In genomic region chr10:44952779-44953231, GRCh38 we compare ENCODE assay signal across 1 cellular context.
TF ChIP-seq lines count a peak whose summit lies in the region.

No MANE protein-coding gene starts in this region.

TF ChIP-seq in HepG2, 621 proteins besides CTCF, POLR2A, EP300 and RAD21 (continues in another document):
- TF ChIP-seq MED1 (CRISPR knock-in tag; IDR thresholded peaks at IDR 0.05) (0 out of 2 replicates have a peak, but pooled peaks have one; percentile 14), ZNF501 (CRISPR knock-in tag; IDR thresholded peaks at IDR 0.05) (no peak), NPAS2 (CRISPR knock-in tag; IDR thresholded peaks at IDR 0.05; ENCODE audit: borderline replicate concordance) (no peak), ZNF644 (CRISPR knock-in tag; IDR thresholded peaks at IDR 0.05; ENCODE audit: low read depth) (peak; percentile 63; the same call in 1 of the 2 replicates), POGZ (CRISPR knock-in tag; IDR thresholded peaks at IDR 0.05) (0 out of 2 replicates have a peak, but pooled peaks have one; percentile 27), NCOA5 (CRISPR knock-in tag; IDR thresholded peaks at IDR 0.05) (no peak), ZSCAN31 (CRISPR knock-in tag; IDR thresholded peaks at IDR 0.05; ENCODE audit: low read depth) (no peak), FIP1L1 (IDR thresholded peaks at IDR 0.05; ENCODE audit: borderline replicate concordance, insufficient read depth, low read depth, low read length) (no peak), RFXAP (CRISPR knock-in tag; IDR thresholded peaks at IDR 0.05; ENCODE audit: borderline replicate concordance) (no peak), KDM3A (CRISPR knock-in tag; IDR thresholded peaks at IDR 0.05; ENCODE audit: low read depth) (no peak), CHD4 (IDR thresholded peaks at IDR 0.05; ENCODE audit: borderline replicate concordance, low read length) (no peak), ZNF670 (CRISPR knock-in tag; IDR thresholded peaks at IDR 0.05; ENCODE audit: borderline replicate concordance) (no peak), CAMTA2 (CRISPR knock-in tag; IDR thresholded peaks at IDR 0.05; ENCODE audit: borderline replicate concordance) (no peak), PHF20 (CRISPR knock-in tag; IDR thresholded peaks at IDR 0.05) (no peak), ZNF597 (CRISPR knock-in tag; IDR thresholded peaks at IDR 0.05) (no peak), MIER3 (CRISPR knock-in tag; IDR thresholded peaks at IDR 0.05; ENCODE audit: borderline replicate concordance) (no peak), TCF7 (IDR thresholded peaks at IDR 0.05; ENCODE audit: low read depth) (peak; percentile 38), ZZZ3 (CRISPR knock-in tag; IDR thresholded peaks at IDR 0.05; ENCODE audit: borderline replicate concordance) (no peak), GMEB1 (CRISPR knock-in tag; IDR thresholded peaks at IDR 0.05; ENCODE audit: borderline replicate concordance) (no peak), SMC3 (IDR thresholded peaks at IDR 0.05; ENCODE audit: low read length) (no peak), CREM (IDR thresholded peaks at IDR 0.05) (peak; percentile 35; the same call in 1 of the 2 replicates), CREM (CRISPR knock-in tag; IDR thresholded peaks at IDR 0.05) (no peak), ZNF264 (CRISPR knock-in tag; IDR thresholded peaks at IDR 0.05) (no peak), ZNF292 (CRISPR knock-in tag; IDR thresholded peaks at IDR 0.05; ENCODE audit: borderline replicate concordance, low read depth) (no peak), MIXL1 (CRISPR knock-in tag; IDR thresholded peaks at IDR 0.05) (no peak), RBM22 (optimal IDR thresholded peaks at IDR 0.05; ENCODE audit: low read length) (no peak), TGIF2 (CRISPR knock-in tag; IDR thresholded peaks at IDR 0.05) (no peak), HCFC1 (IDR thresholded peaks at IDR 0.05; ENCODE audit: low read depth, low read length) (no peak), ZSCAN30 (CRISPR knock-in tag; IDR thresholded peaks at IDR 0.05) (no peak), NCOA1 (CRISPR knock-in tag; IDR thresholded peaks at IDR 0.05) (no peak), FOXA3 (CRISPR knock-in tag; IDR thresholded peaks at IDR 0.05) (peak; percentile 48; the same call in 1 of the 2 replicates), ZNF788 (CRISPR knock-in tag; IDR thresholded peaks at IDR 0.05; ENCODE audit: borderline replicate concordance) (no peak), ZBTB20 (CRISPR knock-in tag; IDR thresholded peaks at IDR 0.05; ENCODE audit: borderline replicate concordance, low read depth) (no peak), SCMH1 (CRISPR knock-in tag; IDR thresholded peaks at IDR 0.05; ENCODE audit: borderline replicate concordance) (no peak), ZBTB7A (CRISPR knock-in tag; IDR thresholded peaks at IDR 0.05) (no peak), ATF5 (CRISPR knock-in tag; IDR thresholded peaks at IDR 0.05; ENCODE audit: low read depth) (no peak), JUN (CRISPR knock-in tag; IDR thresholded peaks at IDR 0.05) (no peak), GPN1 (CRISPR knock-in tag; IDR thresholded peaks at IDR 0.05; ENCODE audit: borderline replicate concordance) (no peak), KLF16 (CRISPR knock-in tag; IDR thresholded peaks at IDR 0.05) (0 out of 4 replicates have a peak, but pooled peaks of 1 of the 2 experiments have one; percentile 17), ZNF34 (CRISPR knock-in tag; IDR thresholded peaks at IDR 0.05; ENCODE audit: borderline replicate concordance) (no peak), ZNF317 (CRISPR knock-in tag; IDR thresholded peaks at IDR 0.05) (no peak), TP53 (CRISPR knock-in tag; conservative IDR thresholded peaks at IDR 0.05) (no peak), ZNF781 (CRISPR knock-in tag; IDR thresholded peaks at IDR 0.05; ENCODE audit: borderline replicate concordance, not compliant biosample characterization) (no peak), PITX1 (CRISPR knock-in tag; IDR thresholded peaks at IDR 0.05) (peak; percentile 33; the same call in 1 of the 2 replicates), ZNF652 (CRISPR knock-in tag; IDR thresholded peaks at IDR 0.05; ENCODE audit: borderline replicate concordance, low read depth) (peak; percentile 72; the same call in 1 of the 2 replicates), PHF8 (CRISPR knock-in tag; IDR thresholded peaks at IDR 0.05) (no peak), ZNF792 (CRISPR knock-in tag; IDR thresholded peaks at IDR 0.05) (no peak), ELF3 (CRISPR knock-in tag; IDR thresholded peaks at IDR 0.05) (no peak), BRD4 (CRISPR knock-in tag; IDR thresholded peaks at IDR 0.05) (no peak)
- TF ChIP-seq, protein P1, sequence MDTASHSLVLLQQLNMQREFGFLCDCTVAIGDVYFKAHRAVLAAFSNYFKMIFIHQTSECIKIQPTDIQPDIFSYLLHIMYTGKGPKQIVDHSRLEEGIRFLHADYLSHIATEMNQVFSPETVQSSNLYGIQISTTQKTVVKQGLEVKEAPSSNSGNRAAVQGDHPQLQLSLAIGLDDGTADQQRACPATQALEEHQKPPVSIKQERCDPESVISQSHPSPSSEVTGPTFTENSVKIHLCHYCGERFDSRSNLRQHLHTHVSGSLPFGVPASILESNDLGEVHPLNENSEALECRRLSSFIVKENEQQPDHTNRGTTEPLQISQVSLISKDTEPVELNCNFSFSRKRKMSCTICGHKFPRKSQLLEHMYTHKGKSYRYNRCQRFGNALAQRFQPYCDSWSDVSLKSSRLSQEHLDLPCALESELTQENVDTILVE (CRISPR knock-in tag; IDR thresholded peaks at IDR 0.05) = no peak
- TF ChIP-seq, protein P2, sequence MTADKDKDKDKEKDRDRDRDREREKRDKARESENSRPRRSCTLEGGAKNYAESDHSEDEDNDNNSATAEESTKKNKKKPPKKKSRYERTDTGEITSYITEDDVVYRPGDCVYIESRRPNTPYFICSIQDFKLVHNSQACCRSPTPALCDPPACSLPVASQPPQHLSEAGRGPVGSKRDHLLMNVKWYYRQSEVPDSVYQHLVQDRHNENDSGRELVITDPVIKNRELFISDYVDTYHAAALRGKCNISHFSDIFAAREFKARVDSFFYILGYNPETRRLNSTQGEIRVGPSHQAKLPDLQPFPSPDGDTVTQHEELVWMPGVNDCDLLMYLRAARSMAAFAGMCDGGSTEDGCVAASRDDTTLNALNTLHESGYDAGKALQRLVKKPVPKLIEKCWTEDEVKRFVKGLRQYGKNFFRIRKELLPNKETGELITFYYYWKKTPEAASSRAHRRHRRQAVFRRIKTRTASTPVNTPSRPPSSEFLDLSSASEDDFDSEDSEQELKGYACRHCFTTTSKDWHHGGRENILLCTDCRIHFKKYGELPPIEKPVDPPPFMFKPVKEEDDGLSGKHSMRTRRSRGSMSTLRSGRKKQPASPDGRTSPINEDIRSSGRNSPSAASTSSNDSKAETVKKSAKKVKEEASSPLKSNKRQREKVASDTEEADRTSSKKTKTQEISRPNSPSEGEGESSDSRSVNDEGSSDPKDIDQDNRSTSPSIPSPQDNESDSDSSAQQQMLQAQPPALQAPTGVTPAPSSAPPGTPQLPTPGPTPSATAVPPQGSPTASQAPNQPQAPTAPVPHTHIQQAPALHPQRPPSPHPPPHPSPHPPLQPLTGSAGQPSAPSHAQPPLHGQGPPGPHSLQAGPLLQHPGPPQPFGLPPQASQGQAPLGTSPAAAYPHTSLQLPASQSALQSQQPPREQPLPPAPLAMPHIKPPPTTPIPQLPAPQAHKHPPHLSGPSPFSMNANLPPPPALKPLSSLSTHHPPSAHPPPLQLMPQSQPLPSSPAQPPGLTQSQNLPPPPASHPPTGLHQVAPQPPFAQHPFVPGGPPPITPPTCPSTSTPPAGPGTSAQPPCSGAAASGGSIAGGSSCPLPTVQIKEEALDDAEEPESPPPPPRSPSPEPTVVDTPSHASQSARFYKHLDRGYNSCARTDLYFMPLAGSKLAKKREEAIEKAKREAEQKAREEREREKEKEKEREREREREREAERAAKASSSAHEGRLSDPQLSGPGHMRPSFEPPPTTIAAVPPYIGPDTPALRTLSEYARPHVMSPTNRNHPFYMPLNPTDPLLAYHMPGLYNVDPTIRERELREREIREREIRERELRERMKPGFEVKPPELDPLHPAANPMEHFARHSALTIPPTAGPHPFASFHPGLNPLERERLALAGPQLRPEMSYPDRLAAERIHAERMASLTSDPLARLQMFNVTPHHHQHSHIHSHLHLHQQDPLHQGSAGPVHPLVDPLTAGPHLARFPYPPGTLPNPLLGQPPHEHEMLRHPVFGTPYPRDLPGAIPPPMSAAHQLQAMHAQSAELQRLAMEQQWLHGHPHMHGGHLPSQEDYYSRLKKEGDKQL (CRISPR knock-in tag; IDR thresholded peaks at IDR 0.05; ENCODE audit: low read depth) = no peak
- TF ChIP-seq, protein P3, sequence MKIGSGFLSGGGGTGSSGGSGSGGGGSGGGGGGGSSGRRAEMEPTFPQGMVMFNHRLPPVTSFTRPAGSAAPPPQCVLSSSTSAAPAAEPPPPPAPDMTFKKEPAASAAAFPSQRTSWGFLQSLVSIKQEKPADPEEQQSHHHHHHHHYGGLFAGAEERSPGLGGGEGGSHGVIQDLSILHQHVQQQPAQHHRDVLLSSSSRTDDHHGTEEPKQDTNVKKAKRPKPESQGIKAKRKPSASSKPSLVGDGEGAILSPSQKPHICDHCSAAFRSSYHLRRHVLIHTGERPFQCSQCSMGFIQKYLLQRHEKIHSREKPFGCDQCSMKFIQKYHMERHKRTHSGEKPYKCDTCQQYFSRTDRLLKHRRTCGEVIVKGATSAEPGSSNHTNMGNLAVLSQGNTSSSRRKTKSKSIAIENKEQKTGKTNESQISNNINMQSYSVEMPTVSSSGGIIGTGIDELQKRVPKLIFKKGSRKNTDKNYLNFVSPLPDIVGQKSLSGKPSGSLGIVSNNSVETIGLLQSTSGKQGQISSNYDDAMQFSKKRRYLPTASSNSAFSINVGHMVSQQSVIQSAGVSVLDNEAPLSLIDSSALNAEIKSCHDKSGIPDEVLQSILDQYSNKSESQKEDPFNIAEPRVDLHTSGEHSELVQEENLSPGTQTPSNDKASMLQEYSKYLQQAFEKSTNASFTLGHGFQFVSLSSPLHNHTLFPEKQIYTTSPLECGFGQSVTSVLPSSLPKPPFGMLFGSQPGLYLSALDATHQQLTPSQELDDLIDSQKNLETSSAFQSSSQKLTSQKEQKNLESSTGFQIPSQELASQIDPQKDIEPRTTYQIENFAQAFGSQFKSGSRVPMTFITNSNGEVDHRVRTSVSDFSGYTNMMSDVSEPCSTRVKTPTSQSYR (CRISPR knock-in tag; IDR thresholded peaks at IDR 0.05; ENCODE audit: borderline replicate concordance) = peak; percentile 91; the same call in 1 of the 2 replicates
- TF ChIP-seq, protein P4, sequence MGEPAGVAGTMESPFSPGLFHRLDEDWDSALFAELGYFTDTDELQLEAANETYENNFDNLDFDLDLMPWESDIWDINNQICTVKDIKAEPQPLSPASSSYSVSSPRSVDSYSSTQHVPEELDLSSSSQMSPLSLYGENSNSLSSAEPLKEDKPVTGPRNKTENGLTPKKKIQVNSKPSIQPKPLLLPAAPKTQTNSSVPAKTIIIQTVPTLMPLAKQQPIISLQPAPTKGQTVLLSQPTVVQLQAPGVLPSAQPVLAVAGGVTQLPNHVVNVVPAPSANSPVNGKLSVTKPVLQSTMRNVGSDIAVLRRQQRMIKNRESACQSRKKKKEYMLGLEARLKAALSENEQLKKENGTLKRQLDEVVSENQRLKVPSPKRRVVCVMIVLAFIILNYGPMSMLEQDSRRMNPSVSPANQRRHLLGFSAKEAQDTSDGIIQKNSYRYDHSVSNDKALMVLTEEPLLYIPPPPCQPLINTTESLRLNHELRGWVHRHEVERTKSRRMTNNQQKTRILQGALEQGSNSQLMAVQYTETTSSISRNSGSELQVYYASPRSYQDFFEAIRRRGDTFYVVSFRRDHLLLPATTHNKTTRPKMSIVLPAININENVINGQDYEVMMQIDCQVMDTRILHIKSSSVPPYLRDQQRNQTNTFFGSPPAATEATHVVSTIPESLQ (CRISPR knock-in tag; conservative IDR thresholded peaks at IDR 0.05) = no peak
